In genomic region chr1:29122987-29123870, GRCh38 we compare ENCODE assay signal across 8 cellular contexts. TPM values are rescaled to one million over a fixed set of nuclear protein-coding genes. Genes with fewer than 3 reads are reported as not detected.
DNase-seq lines count a peak whose midpoint lies in the region; ATAC-seq and TF ChIP-seq lines count a peak whose summit lies in the region.

No MANE protein-coding gene starts in this region.

- CTCF ChIA-PET in Caco-2 (lab: Charles Lee) (interaction anchor here (0.6 to 2.1 kb wide), 3 partner anchors 63 to 96 kb away, joined by 4 to 8 read pairs (median 5); no protein-coding TSS in a partner anchor), PC-9 (lab: Charles Lee) (interaction anchor here (1.1 kb wide), 1 partner anchor 10 kb away, joined by 3 read pairs; no protein-coding TSS in a partner anchor), GM10248 (lab: Yijun Ruan, JAX) (interaction anchor here (1.4 to 2.0 kb wide), 4 partner anchors 79 to 246 kb away, joined by 4 to 7 read pairs (median 6); no protein-coding TSS in a partner anchor)

- no peak overlapping the region for H3K27ac ChIP-seq in PC-9
- peak overlapping the region; percentile 10 for H3K27ac ChIP-seq in mesenchymal stem cell (ENCODE audit: low read length, poor library complexity, severe bottlenecking)
- H3K27ac ChIP-seq in urinary bladder (ENCODE audit: low read depth), result peak overlapping the region; percentile 91

- no peak for ATAC-seq in GM21528 (IDR thresholded peaks at IDR 0.05; ENCODE audit: low FRiP score, unreplicated experiment)

- H3K18ac ChIP-seq in mesenchymal stem cell (ENCODE audit: low read depth in 1 of 2, low read length in 2 of 2), result peak overlapping the region; percentile 89 to 98

- TF ChIP-seq CTCF in Caco-2 (IDR thresholded peaks at IDR 0.05; ENCODE audit: insufficient read depth in 1 of 2, low read depth in 1 of 2, low read length in 1 of 2, severe bottlenecking in 1 of 2, unreplicated experiment in 1 of 2), result no peak
- no peak for TF ChIP-seq CTCF in PC-9 (conservative IDR thresholded peaks at IDR 0.05)
- no peak for TF ChIP-seq CTCF in GM10248 (IDR thresholded peaks at IDR 0.05; ENCODE audit: control extremely low read depth, extremely low read depth, low read depth, missing control alignments)

- H3K4me3 ChIP-seq in Caco-2 (ENCODE audit: low read depth, low read length), result peak overlapping the region; percentile 69
- H3K4me3 ChIP-seq in PC-9, result no peak overlapping the region
- peak overlapping the region; percentile 71 to 89 for H3K4me3 ChIP-seq in mesenchymal stem cell (ENCODE audit: insufficient read depth in 1 of 2, low read depth in 1 of 2, low read length in 2 of 2)
- peak overlapping the region; percentile 52 for H3K4me3 ChIP-seq in urinary bladder (ENCODE audit: low read depth, low read length)

- peak overlapping the region in 1 of 2 experiments; percentile 54 for H3K23ac ChIP-seq in mesenchymal stem cell (ENCODE audit: low read length in 2 of 2)

- BruUV-seq in Caco-2 (replicated peaks; lab: Mats Ljungman, UMichigan), result TSS peak; percentile 35
- no TSS peak for BruUV-seq in PC-9 (replicated peaks; lab: Mats Ljungman, UMichigan)

- no peak overlapping the region for H3K27ac Mint-ChIP-seq in Caco-2 (ENCODE audit: unreplicated experiment)

- H3K4me2 ChIP-seq in PC-9 (peak overlapping the region; percentile 70), mesenchymal stem cell (ENCODE audit: low read length, poor library complexity, severe bottlenecking) (peak overlapping the region; percentile 94)

- intact Hi-C loops in Caco-2 (cut with micrococcal nuclease; ENCODE audit: unreplicated experiment), result no loop called here
- intact Hi-C loops in PC-9 (cut with micrococcal nuclease; ENCODE audit: unreplicated experiment), result no loop called here

- POLR2A ChIA-PET in Caco-2 (lab: Charles Lee) (interaction anchor here (0.5 to 1.6 kb wide), 3 partner anchors 58 to 1667 kb away, joined by 3 to 6 read pairs (median 4); no protein-coding TSS in a partner anchor), PC-9 (lab: Charles Lee; ENCODE audit: unreplicated experiment) (no interaction called here), GM10248 (lab: Yijun Ruan, JAX) (no interaction called here)

- peak overlapping the region; percentile 96 for H3K9ac ChIP-seq in mesenchymal stem cell (ENCODE audit: low read length)

- peak overlapping the region; percentile 44 for H2BK15ac ChIP-seq in mesenchymal stem cell (ENCODE audit: low read depth, poor library complexity, severe bottlenecking)

- H3K27me3 ChIP-seq in Caco-2 (replicated peaks; ENCODE audit: control insufficient read depth, insufficient read depth, low read length), result no peaks in the 10 kb centered on the region
- H3K27me3 ChIP-seq in PC-9 (ENCODE audit: insufficient read depth, low read depth), result 0 out of 2 replicates have a peak, but pooled peaks cover 2% of the 10 kb centered on the region
- H3K27me3 ChIP-seq in mesenchymal stem cell (ENCODE audit: control insufficient read depth in 1 of 2, insufficient read depth in 1 of 2, low read length in 2 of 2), result peaks cover 6 to 7% of the 10 kb centered on the region in 2 experiments

- H4K91ac ChIP-seq in mesenchymal stem cell (ENCODE audit: low read length), result peak overlapping the region; percentile 84

- H2AK5ac ChIP-seq in mesenchymal stem cell (ENCODE audit: low read length, severe bottlenecking), result no peak overlapping the region

- no peaks in the 10 kb centered on the region for H3K9me3 Mint-ChIP-seq in Caco-2 (ENCODE audit: unreplicated experiment)

- peaks cover 17% of the 10 kb centered on the region for H3K79me1 ChIP-seq in mesenchymal stem cell (replicated peaks; ENCODE audit: low read length, poor library complexity, severe bottlenecking)

- peak overlapping the region; percentile 66 for H3K4me3 Mint-ChIP-seq in Caco-2 (ENCODE audit: unreplicated experiment)

- no peaks in the 10 kb centered on the region for H4K20me1 ChIP-seq in PC-9 (ENCODE audit: insufficient read depth)

- H3K9me2 ChIP-seq in PC-9 (ENCODE audit: insufficient read depth), result no peaks in the 10 kb centered on the region

- H3K27me3 Mint-ChIP-seq in Caco-2 (ENCODE audit: insufficient read depth, unreplicated experiment), result no peaks in the 10 kb centered on the region

- H2AFZ ChIP-seq in PC-9 (no peak overlapping the region), mesenchymal stem cell (ENCODE audit: low read depth, low read length) (no peak overlapping the region)

- peak overlapping the region; percentile 37 to 84 for H3K4ac ChIP-seq in mesenchymal stem cell (ENCODE audit: low read depth in 1 of 2, low read length in 2 of 2)

- H2BK5ac ChIP-seq in mesenchymal stem cell (ENCODE audit: low read depth, low read length, poor library complexity, severe bottlenecking), result no peak overlapping the region

- WGBS in mesenchymal stem cell, result 2% methylated on average over 58 of the region's 70 CpGs
- WGBS in urinary bladder, result 4% methylated on average over 70 of the region's 70 CpGs

- no peaks in the 10 kb centered on the region for H3K79me2 ChIP-seq in PC-9 (ENCODE audit: low read depth)

- H2BK12ac ChIP-seq in mesenchymal stem cell (ENCODE audit: low read length in 2 of 2), result peak overlapping the region in 1 of 2 experiments; percentile 64

- H4K8ac ChIP-seq in mesenchymal stem cell (ENCODE audit: low read length), result peak overlapping the region; percentile 58

- H2BK120ac ChIP-seq in mesenchymal stem cell (ENCODE audit: low read depth, low read length), result peak overlapping the region; percentile 82

- no peaks in the 10 kb centered on the region for H3F3A ChIP-seq in PC-9 (ENCODE audit: insufficient read depth, low read depth)

- H3K4me1 ChIP-seq in Caco-2 (no peaks in the 10 kb centered on the region), PC-9 (replicated peaks; ENCODE audit: insufficient read depth) (no peaks in the 10 kb centered on the region), mesenchymal stem cell (ENCODE audit: control insufficient read depth, insufficient read depth, low read depth, low read length) (peaks cover 29% of the 10 kb centered on the region), urinary bladder (ENCODE audit: insufficient read depth) (peaks cover 3% of the 10 kb centered on the region)

- no peaks in the 10 kb centered on the region for H3K9me3 ChIP-seq in Caco-2
- no peaks in the 10 kb centered on the region for H3K9me3 ChIP-seq in PC-9 (ENCODE audit: insufficient read depth, low read depth)
- H3K9me3 ChIP-seq in mesenchymal stem cell (ENCODE audit: control insufficient read depth, low read length), result no peaks in the 10 kb centered on the region

- H3K36me3 Mint-ChIP-seq in Caco-2 (ENCODE audit: insufficient read depth, unreplicated experiment), result peaks cover 7% of the 10 kb centered on the region

- no peaks in the 10 kb centered on the region for H3K36me3 ChIP-seq in Caco-2 (ENCODE audit: control insufficient read depth, insufficient read depth, low read length)
- H3K36me3 ChIP-seq in PC-9 (ENCODE audit: low read depth), result no peaks in the 10 kb centered on the region
- H3K36me3 ChIP-seq in mesenchymal stem cell (ENCODE audit: control insufficient read depth in 1 of 2, insufficient read depth in 2 of 2, low read depth in 1 of 2, low read length in 2 of 2), result peaks cover 16 to 19% of the 10 kb centered on the region in 2 experiments
- no peaks in the 10 kb centered on the region for H3K36me3 ChIP-seq in urinary bladder (ENCODE audit: insufficient read depth)

- H3K14ac ChIP-seq in mesenchymal stem cell (ENCODE audit: low read length in 2 of 2), result peak overlapping the region in 1 of 2 experiments; percentile 79

- no peaks in the 10 kb centered on the region for H3K4me1 Mint-ChIP-seq in Caco-2 (ENCODE audit: low read depth, unreplicated experiment)

- DNase-seq in Caco-2 (peak in 1 of 2 experiments; percentile 14), PC-9 (no peak), dedifferentiated amniotic fluid mesenchymal stem cell (ENCODE audit: extremely low spot score) (peak; percentile 21), mesenchymal stem cell (peak; percentile 59), GM10248 (ENCODE audit: extremely low spot score) (no peak), superior temporal gyrus (ENCODE audit: extremely low spot score) (no peak)

RNA-seq across cellular contexts. Expression of gene TMEM200B, which starts 0.5 kb away (rescaled TPM):
- total RNA-seq in Caco-2 (2022), result 3.3 TPM in 2 replicates
- 1.1 and 1.2 TPM in 2 replicates for total RNA-seq in PC-9 (2021)
- polyA plus RNA-seq in mesenchymal stem cell (2013, experiment 1 of 2), result 4.3 TPM
- 4.3 TPM for polyA plus RNA-seq in mesenchymal stem cell (2013, experiment 2 of 2)
- 20.4 TPM for total RNA-seq in urinary bladder
- 40.7 TPM for polyA plus RNA-seq in urinary bladder

RNA-seq across cellular contexts. Expression of gene SRSF4, which starts 58.5 kb away (rescaled TPM):
- total RNA-seq in Caco-2 (2022) (44.1 and 45.8 TPM in 2 replicates), PC-9 (2021) (75.7 and 87.6 TPM in 2 replicates), urinary bladder (57.3 TPM)
- polyA plus RNA-seq in mesenchymal stem cell (2013, experiment 1 of 2), result 52.4 TPM
- polyA plus RNA-seq in mesenchymal stem cell (2013, experiment 2 of 2), result 51.7 TPM
- polyA plus RNA-seq in urinary bladder, result 88.1 TPM

Comparison
In these comparisons a context has a peak if more than half of its experiments do, and no peak if none do; other contexts are left out.
1. DNase-seq: peak in dedifferentiated amniotic fluid mesenchymal stem cell (single experiment) and mesenchymal stem cell (single experiment); none in PC-9 (0 of 2), GM10248 (single experiment) and superior temporal gyrus (single experiment).